ENCODE assay signal across 8 cellular contexts in the genomic region with DNA sequence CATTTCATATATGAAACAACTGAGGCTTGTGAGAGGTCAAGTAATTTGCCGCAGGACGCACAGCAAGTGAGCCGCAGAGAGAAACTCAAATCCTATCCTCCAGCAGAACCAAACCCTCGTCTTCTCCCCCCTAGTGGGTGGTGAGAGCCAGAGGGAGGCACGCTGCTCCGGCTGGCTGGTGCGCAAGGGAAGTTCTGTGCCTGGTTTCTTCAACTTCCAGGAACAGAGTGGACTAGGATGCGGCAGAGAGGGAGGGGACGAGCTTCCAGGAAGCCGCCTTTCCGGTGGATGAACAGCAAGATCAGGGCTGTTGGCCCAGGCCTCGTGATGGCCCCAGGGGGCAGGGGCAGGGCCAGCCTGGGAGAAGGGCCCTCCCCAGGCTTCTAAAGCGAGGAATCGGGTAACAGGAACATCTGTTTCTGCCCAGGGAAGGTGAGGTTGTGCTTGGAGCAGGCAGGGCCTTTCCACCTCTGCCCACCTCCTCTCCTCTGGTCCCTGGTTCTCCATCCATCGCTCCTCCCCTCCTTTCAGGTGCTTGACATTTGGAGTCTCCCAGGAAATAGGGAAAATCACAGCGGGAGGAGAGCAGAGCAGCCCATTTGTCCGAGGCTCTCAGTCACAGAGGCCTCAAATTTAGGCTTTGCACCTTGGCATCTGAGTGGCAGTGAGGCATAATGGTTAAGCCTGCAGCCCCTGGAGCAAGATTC. TPM values are rescaled to one million over a fixed set of nuclear protein-coding genes. Genes with fewer than 3 reads are reported as not detected.
DNase-seq lines count a peak whose midpoint lies in the region; ATAC-seq and TF ChIP-seq lines count a peak whose summit lies in the region.

No MANE protein-coding gene starts in this region.

- ATAC-seq in right lobe of liver (peak; percentile 58 to 79 (median 71)), GM18909 (IDR thresholded peaks at IDR 0.05; ENCODE audit: poor library complexity, unreplicated experiment) (no peak)

- H3K36me3 ChIP-seq in HUES64 (ENCODE audit: insufficient read depth, low read length) (no peaks in the 10 kb centered on the region), right lobe of liver (no peaks in the 10 kb centered on the region)

- DNase-seq in AG08395 (ENCODE audit: low spot score) = peak; percentile 22
- peak; percentile 32 to 80 for DNase-seq in cardiac fibroblast (ENCODE audit: low read depth in 2 of 2)
- peak in 1 of 3 donors; percentile 40 for DNase-seq in right lobe of liver
- DNase-seq in NCI-H2196 treated with DMSO at 0.1 percent for 48 hours (lab: John Stamatoyannopoulos, UW; ENCODE audit: unreplicated experiment) = no peak
- no peak for DNase-seq in T-helper 9 cell
- no peak for DNase-seq in SIG-M5 treated with dmso at 0.1 percent for 504 hours (lab: John Stamatoyannopoulos, UW; ENCODE audit: unreplicated experiment)

- intact Hi-C loops in right lobe of liver (cut with DNase I) = no loop called here

- 0 out of 2 replicates have a peak overlapping the region, but pooled peaks have one; percentile 2 for H3K9ac ChIP-seq in HUES64 (ENCODE audit: low read depth, low read length)

- no peak for TF ChIP-seq POLR2A in right lobe of liver (IDR thresholded peaks at IDR 0.05)

- TF ChIP-seq CTCF in cardiac fibroblast (IDR thresholded peaks at IDR 0.05; ENCODE audit: low read depth, low read length) (peak; percentile 9), right lobe of liver (IDR thresholded peaks at IDR 0.05) (no peak)

- 27% methylated on average over 16 of the region's 17 CpGs for WGBS in HUES64
- 47% methylated on average over 10 of the region's 17 CpGs for WGBS in right lobe of liver (ENCODE audit: insufficient coverage, low coverage, low lambda C conversion rate, missing lambda C conversion rate)

- H3K9me3 ChIP-seq in HUES64 (ENCODE audit: insufficient read depth, low read depth, low read length) (no peaks in the 10 kb centered on the region), right lobe of liver (no peaks in the 10 kb centered on the region)

- H3K4me1 ChIP-seq in HUES64 (ENCODE audit: insufficient read depth, low read length) = peaks cover 24% of the 10 kb centered on the region
- no peaks in the 10 kb centered on the region for H3K4me1 ChIP-seq in right lobe of liver

- H3K27ac ChIP-seq in HUES64 (ENCODE audit: low read depth, low read length) (no peak overlapping the region; the same call in 1 of the 2 replicates), right lobe of liver (no peak overlapping the region)

- H3K27me3 ChIP-seq in HUES64 (ENCODE audit: insufficient read depth, low read length) (peaks cover 6% of the 10 kb centered on the region), right lobe of liver (no peaks in the 10 kb centered on the region)

- peak overlapping the region; percentile 5; the same call in 1 of the 2 replicates for H3K4me3 ChIP-seq in HUES64 (ENCODE audit: low read length)
- H3K4me3 ChIP-seq in cardiac fibroblast (replicated peaks in 1 of 2; ENCODE audit: low read depth in 2 of 2, low read length in 2 of 2) = no peak overlapping the region
- H3K4me3 ChIP-seq in right lobe of liver = no peak overlapping the region

RNA-seq across cellular contexts. Expression of gene PDIK1L, which starts 16.8 kb away (rescaled TPM):
- 3.2 TPM for polyA plus RNA-seq in HUES64 (2013, experiment 1 of 2)
- 3.8 TPM for polyA plus RNA-seq in HUES64 (2013, experiment 2 of 2)
- total RNA-seq in right lobe of liver = 1 to 10 TPM; 3.8 to 7.5 (median 5.1) TPM

RNA-seq across cellular contexts. Expression of gene TRIM63, which starts 27.4 kb away (rescaled TPM):
- polyA plus RNA-seq in HUES64 (2013, experiment 1 of 2) = 0.10 TPM
- not detected for polyA plus RNA-seq in HUES64 (2013, experiment 2 of 2)
- 1 to 10 TPM in 1 of 6 experiments, under 1 TPM in 2, not detected in 3; 0.18 to 3.5 (median 0.49) TPM for total RNA-seq in right lobe of liver

RNA-seq across cellular contexts. Expression of gene SLC30A2, which starts 48.9 kb away (rescaled TPM):
- 0.10 TPM for polyA plus RNA-seq in HUES64 (2013, experiment 1 of 2)
- 0.32 TPM for polyA plus RNA-seq in HUES64 (2013, experiment 2 of 2)
- total RNA-seq in right lobe of liver = under 1 TPM in 5 of 6 experiments, not detected in 1; 0.07 to 0.31 (median 0.22) TPM

Comparison
In these comparisons a context has a peak if more than half of its experiments do, and no peak if none do; other contexts are left out.
1. DNase-seq: peak in AG08395 (single experiment) and cardiac fibroblast (2 of 2); none in NCI-H2196 treated with DMSO at 0.1 percent for 48 hours (single experiment), T-helper 9 cell (single experiment) and SIG-M5 treated with dmso at 0.1 percent for 504 hours (single experiment).